In the genomic region with DNA sequence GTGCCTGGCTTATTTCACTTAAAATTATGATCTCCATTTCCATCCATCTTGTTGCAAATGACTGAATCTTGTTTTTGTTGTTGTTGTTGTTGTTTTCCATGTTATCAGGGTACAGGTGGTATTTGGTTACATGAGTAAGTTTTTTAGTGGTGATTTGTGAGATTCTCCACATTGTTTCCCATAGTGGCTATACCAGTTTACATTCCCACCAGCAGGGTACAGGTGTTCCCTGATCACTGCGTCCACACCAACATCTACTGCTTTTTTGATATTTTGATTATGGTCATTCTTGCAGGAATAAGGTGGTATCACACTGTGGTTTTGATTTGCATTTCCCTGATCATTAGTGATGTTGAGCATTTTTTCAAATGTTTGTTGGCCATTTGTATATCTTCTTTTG, we compare ENCODE assay signal across 6 cellular contexts. TPM values are rescaled to one million over a fixed set of nuclear protein-coding genes. Genes with fewer than 3 reads are reported as not detected.
A peak's percentile ranks its signal among the peaks of the same experiment; 100 is the strongest.
DNase-seq lines count a peak whose midpoint lies in the region; ATAC-seq and TF ChIP-seq lines count a peak whose summit lies in the region.
"Not testable (repeated sequence)": the region's sequence is repeated elsewhere in the genome, so short reads cannot be mapped to it uniquely, and the experiment has no call there.

No MANE protein-coding gene starts in this region.

- not testable (repeated sequence) for H3K4me1 ChIP-seq in PC-9 (replicated peaks; ENCODE audit: insufficient read depth); foreskin keratinocyte

- H3F3A ChIP-seq in PC-9 (ENCODE audit: insufficient read depth, low read depth) = not testable (repeated sequence)

- not testable (repeated sequence) for H3K4me2 ChIP-seq in PC-9

- CTCF ChIA-PET in PC-9 (lab: Charles Lee) = not testable (repeated sequence)
- CTCF ChIA-PET in WTC11 (lab: Charles Lee) = interaction anchor here (2.3 kb wide), 1 partner anchor 162 kb away, joined by 11 read pairs; no protein-coding TSS in a partner anchor

- not testable (repeated sequence) for H3K4me3 Mint-ChIP-seq in WTC11, neural crest cell

- peak; percentile 6 for DNase-seq in HT-29 (ENCODE audit: low spot score)
- DNase-seq in PC-9; WTC11 (ENCODE audit: low spot score); foreskin keratinocyte; neural crest cell (ENCODE audit: low read depth, low spot score): not testable (repeated sequence)

- H3K27me3 ChIP-seq in PC-9 (ENCODE audit: insufficient read depth, low read depth) = peaks cover 15% of the 10 kb centered on the region
- not testable (repeated sequence) for H3K27me3 ChIP-seq in foreskin keratinocyte

- POLR2A ChIA-PET in PC-9 (lab: Charles Lee; ENCODE audit: unreplicated experiment); WTC11 (lab: Charles Lee): not testable (repeated sequence)

- not testable (repeated sequence) for H3K9me3 ChIP-seq in PC-9 (ENCODE audit: insufficient read depth, low read depth)

- H3K79me2 ChIP-seq in PC-9 (ENCODE audit: low read depth) = not testable (repeated sequence)

- H3K36me3 ChIP-seq in PC-9 (ENCODE audit: low read depth) = not testable (repeated sequence)

- H2AFZ ChIP-seq in PC-9 = not testable (repeated sequence)

- H3K4me1 Mint-ChIP-seq in WTC11, neural crest cell: not testable (repeated sequence)

- ATAC-seq in WTC11 = peak; percentile 47
- not testable (repeated sequence) for ATAC-seq in foreskin keratinocyte

- H3K27me3 Mint-ChIP-seq in WTC11 (ENCODE audit: low read depth) = peaks cover 15% of the 10 kb centered on the region
- peaks cover 74% of the 10 kb centered on the region for H3K27me3 Mint-ChIP-seq in neural crest cell (ENCODE audit: low read depth)

- H4K20me1 ChIP-seq in PC-9 (ENCODE audit: insufficient read depth) = not testable (repeated sequence)

- not testable (repeated sequence) for H3K9me2 ChIP-seq in PC-9 (ENCODE audit: insufficient read depth)

- TF ChIP-seq CTCF in C4-2B (conservative IDR thresholded peaks at IDR 0.05) = peak; percentile 30
- TF ChIP-seq CTCF in PC-9 (conservative IDR thresholded peaks at IDR 0.05) = 0 out of 2 replicates have a peak, but pooled peaks have one; percentile 17
- not testable (repeated sequence) for TF ChIP-seq CTCF in WTC11 (IDR thresholded peaks at IDR 0.05)
- TF ChIP-seq CTCF in foreskin keratinocyte (conservative IDR thresholded peaks at IDR 0.05) = peak; percentile 5
- peak; percentile 21 for TF ChIP-seq CTCF in neural crest cell (conservative IDR thresholded peaks at IDR 0.05)

- not testable (repeated sequence) for H3K9me3 Mint-ChIP-seq in WTC11, neural crest cell

- BruUV-seq in PC-9 (replicated peaks; lab: Mats Ljungman, UMichigan) = not testable (repeated sequence)

- H3K27ac Mint-ChIP-seq in WTC11 = peak overlapping the region; percentile 42
- H3K27ac Mint-ChIP-seq in neural crest cell (ENCODE audit: unreplicated experiment) = not testable (repeated sequence)

- intact Hi-C loops in PC-9 (cut with micrococcal nuclease; ENCODE audit: unreplicated experiment) = not testable (repeated sequence)

- not testable (repeated sequence) for H3K4me3 ChIP-seq in PC-9

- not testable (repeated sequence) for H3K36me3 Mint-ChIP-seq in WTC11; neural crest cell (ENCODE audit: low read depth)

- H3K27ac ChIP-seq in C4-2B, PC-9, foreskin keratinocyte: not testable (repeated sequence)

RNA-seq across cellular contexts. Expression of a gene that starts 27.6 kb away (rescaled TPM):
- 1.9 and 3.9 TPM in 2 replicates for total RNA-seq in HT-29 (2014; rRNA removed; shearing (Covaris generic))
- 11.8 and 13.5 TPM in 2 replicates for total RNA-seq in PC-9 (2021)
- 17.2 to 22.8 TPM (median 21.9 TPM) in 3 replicates for total RNA-seq in WTC11 (2021)
- 15.4 and 16.3 TPM in 2 replicates for total RNA-seq in foreskin keratinocyte
- polyA plus RNA-seq in foreskin keratinocyte = 7.0 and 8.4 TPM in 2 replicates
- 9.7 and 10.9 TPM in 2 replicates for total RNA-seq in neural crest cell
